In the genomic region with DNA sequence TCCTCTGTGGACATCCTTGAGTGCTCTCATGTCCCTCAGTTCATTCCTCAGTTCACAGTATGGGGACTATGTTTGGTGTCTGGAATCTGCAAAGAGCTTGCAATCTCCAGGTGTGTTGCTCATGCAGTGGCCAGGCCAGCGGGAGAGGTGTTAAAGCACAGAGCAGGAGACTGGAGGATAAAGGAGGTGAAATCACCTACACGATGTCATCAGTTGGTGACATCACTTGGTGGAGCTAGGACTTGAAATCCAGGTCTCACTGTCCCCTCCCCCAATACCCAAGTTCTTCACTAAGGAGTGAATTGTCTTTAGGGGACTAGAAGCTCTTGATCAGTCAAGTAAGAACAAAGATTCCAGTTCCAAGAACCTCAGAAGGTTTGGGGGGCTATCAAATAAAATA, we compare ENCODE assay signal across 17 cellular contexts.
DNase-seq lines count a peak whose midpoint lies in the region; ATAC-seq, FAIRE-seq and TF ChIP-seq lines count a peak whose summit lies in the region.
"Had no signal": no experiment of that assay in that cellular context is flagged by ENCODE, and none has a peak within 500 bp of the region (broad histone marks: within the 10 kb centered on the region; RNA-seq: fewer than 3 reads in every experiment).

No MANE protein-coding gene starts in this region.

- no peaks in the 10 kb centered on the region for H4K20me1 ChIP-seq in HepG2 (ENCODE audit: insufficient read depth, low read length)

- CTCF ChIA-PET in HepG2 (lab: Yijun Ruan, JAX; ENCODE audit: low intra/inter-chr PET ratio, low total read pairs) = no interaction called here
- CTCF ChIA-PET in HEK293 (lab: Yijun Ruan, JAX) = interaction anchor here (0.6 to 1.0 kb wide), 3 partner anchors 19 to 128 kb away, joined by 3 to 4 read pairs (median 3); no protein-coding TSS in a partner anchor

- FAIRE-seq in HepG2 (lab: Jason Lieb, UNC) = no peak
- FAIRE-seq: GM12878, GM19239 had no signal

- WGBS in HepG2 (ENCODE audit: low lambda C conversion rate) = 5% methylated on average over 2 of the region's 2 CpGs
- WGBS in right lobe of liver (ENCODE audit: insufficient coverage, low coverage, low lambda C conversion rate, missing lambda C conversion rate) = 86% methylated on average over 2 of the region's 2 CpGs

- no peak for TF ChIP-seq POLR2A in HepG2 (IDR thresholded peaks at IDR 0.05; ENCODE audit: insufficient read depth in 1 of 2, low read depth in 2 of 2, low read length in 2 of 2)
- TF ChIP-seq POLR2A in right lobe of liver (IDR thresholded peaks at IDR 0.05) = no peak
- TF ChIP-seq POLR2A in vagina (IDR thresholded peaks at IDR 0.05) = no peak

- TF ChIP-seq EP300 in HepG2 (IDR thresholded peaks at IDR 0.05; ENCODE audit: low read depth in 2 of 2, low read length in 2 of 2) (no peak), HepG2 (CRISPR knock-in tag; IDR thresholded peaks at IDR 0.05; ENCODE audit: borderline replicate concordance) (no peak)

- H3K9me3 ChIP-seq in HepG2 (ENCODE audit: low read length) (no peaks in the 10 kb centered on the region), right lobe of liver (no peaks in the 10 kb centered on the region), HEK293 (ENCODE audit: control insufficient read depth, insufficient read depth, low read depth, low read length) (no peaks in the 10 kb centered on the region), vagina (no peaks in the 10 kb centered on the region)
- H3K9me3 ChIP-seq: BE2C, HAP-1 had no signal

- no peak overlapping the region for H2AFZ ChIP-seq in HepG2 (ENCODE audit: low read length)
- H2AFZ ChIP-seq: GM23248 had no signal

- peaks cover 3 to 49% of the 10 kb centered on the region in 2 experiments; a peak in 3 of 5 replicates for H3K27me3 ChIP-seq in HepG2 (ENCODE audit: control insufficient read depth in 1 of 2, insufficient read depth in 2 of 2, low read length in 2 of 2)
- no peaks in the 10 kb centered on the region for H3K27me3 ChIP-seq in right lobe of liver
- H3K27me3 ChIP-seq in vagina = no peaks in the 10 kb centered on the region

- ATAC-seq in HepG2 (no peak), right lobe of liver (no peak), GM19351 (IDR thresholded peaks at IDR 0.05; ENCODE audit: unreplicated experiment) (no peak)
- ATAC-seq: GM12878 had no signal

- H3K27ac ChIP-seq in HepG2 (ENCODE audit: extremely low read length, insufficient read depth, low read length) (no peak overlapping the region), right lobe of liver (no peak overlapping the region), HEK293 (ENCODE audit: extremely low read depth, low read depth, low read length) (no peak overlapping the region), vagina (no peak overlapping the region)
- H3K27ac ChIP-seq: GM23248, HL-60 had no signal

- H3K79me2 ChIP-seq in HepG2 (ENCODE audit: insufficient read depth, low read length) = no peaks in the 10 kb centered on the region

- H3K4me3 ChIP-seq in HepG2 (replicated peaks in 1 of 3; ENCODE audit: insufficient read depth in 1 of 3, low read depth in 2 of 3, low read length in 3 of 3) (no peak overlapping the region), right lobe of liver (no peak overlapping the region), HEK293 (ENCODE audit: low read depth, low read length) (no peak overlapping the region), vagina (no peak overlapping the region)
- H3K4me3 ChIP-seq: GM12878, GM23248, HAP-1 had no signal

- intact Hi-C loops in HepG2 (cut with micrococcal nuclease; ENCODE audit: unreplicated experiment) (no loop called here), right lobe of liver (cut with DNase I) (no loop called here), vagina (cut with DNase I) (no loop called here)

- POLR2A ChIA-PET in HepG2 (lab: Yijun Ruan, JAX) (no interaction called here), HEK293 (lab: Yijun Ruan, JAX) (no interaction called here)

- H3K4me1 ChIP-seq in HepG2 (ENCODE audit: insufficient read depth, low read length) (peaks cover 10% of the 10 kb centered on the region; the same call in 1 of the 2 replicates), right lobe of liver (peaks cover 0 to 8% (median 2%) of the 10 kb centered on the region in 4 donors), HEK293 (ENCODE audit: control insufficient read depth, insufficient read depth, low read length) (no peaks in the 10 kb centered on the region), vagina (peaks cover 6% of the 10 kb centered on the region)
- H3K4me1 ChIP-seq: BE2C, HAP-1 had no signal

- H3K36me3 ChIP-seq in HepG2 (replicated peaks in 1 of 2; ENCODE audit: control insufficient read depth in 1 of 2, insufficient read depth in 2 of 2, low read length in 2 of 2) (no peaks in the 10 kb centered on the region), right lobe of liver (no peaks in the 10 kb centered on the region), HEK293 (ENCODE audit: control insufficient read depth in 2 of 2, insufficient read depth in 1 of 2, low read length in 2 of 2) (no peaks in the 10 kb centered on the region), vagina (no peaks in the 10 kb centered on the region)
- H3K36me3 ChIP-seq: BE2C, HAP-1 had no signal

- in situ Hi-C loops in HepG2 (cut with HindIII; ENCODE audit: extremely low pct_ligation_motif_present, low pct_unique_long_range_greater_than_20kb) = no loop called here

- no peak overlapping the region for H3K9ac ChIP-seq in HepG2 (ENCODE audit: insufficient read depth, low read depth, low read length)
- H3K9ac ChIP-seq: GM23248 had no signal

- TF ChIP-seq CTCF in HepG2 (CRISPR knock-in tag; IDR thresholded peaks at IDR 0.05) (no peak), right lobe of liver (IDR thresholded peaks at IDR 0.05) (no peak), HEK293 (tag by site-specific recombination; IDR thresholded peaks at IDR 0.05) (no peak), vagina (IDR thresholded peaks at IDR 0.05) (no peak)

- no TSS peak for BruUV-seq in HepG2 (replicated peaks; lab: Mats Ljungman, UMichigan)

- no peak for TF ChIP-seq RAD21 in HepG2 (CRISPR knock-in tag; IDR thresholded peaks at IDR 0.05)

- H3K4me2 ChIP-seq in HepG2 (ENCODE audit: low read depth, low read length) = no peak overlapping the region

- DNase-seq in HepG2 (ENCODE audit: low spot score) (no peak), right lobe of liver (no peak), kidney tubule cell (ENCODE audit: low spot score) (peak; percentile 13), vagina (ENCODE audit: extremely low spot score in 2 of 2) (no peak)
- DNase-seq: BE2C; CD4-positive, alpha-beta memory T cell; DMS153; DND-41; EL; GM23248; KG1 had no signal

TF ChIP-seq in HepG2, 621 proteins besides CTCF, POLR2A, EP300 and RAD21:
- TF ChIP-seq ZNF724P (CRISPR knock-in tag; IDR thresholded peaks at IDR 0.05; ENCODE audit: borderline replicate concordance) (no peak), CREB1 (IDR thresholded peaks at IDR 0.05) (peak; percentile 25; the same call in 1 of the 2 replicates), CREB1 (CRISPR knock-in tag; IDR thresholded peaks at IDR 0.05) (no peak)
TF ChIP-seq in HepG2: peak in this region for 1.

TF ChIP-seq in HEK293, 187 proteins besides CTCF, POLR2A, EP300 and RAD21:
- TF ChIP-seq, protein P1, sequence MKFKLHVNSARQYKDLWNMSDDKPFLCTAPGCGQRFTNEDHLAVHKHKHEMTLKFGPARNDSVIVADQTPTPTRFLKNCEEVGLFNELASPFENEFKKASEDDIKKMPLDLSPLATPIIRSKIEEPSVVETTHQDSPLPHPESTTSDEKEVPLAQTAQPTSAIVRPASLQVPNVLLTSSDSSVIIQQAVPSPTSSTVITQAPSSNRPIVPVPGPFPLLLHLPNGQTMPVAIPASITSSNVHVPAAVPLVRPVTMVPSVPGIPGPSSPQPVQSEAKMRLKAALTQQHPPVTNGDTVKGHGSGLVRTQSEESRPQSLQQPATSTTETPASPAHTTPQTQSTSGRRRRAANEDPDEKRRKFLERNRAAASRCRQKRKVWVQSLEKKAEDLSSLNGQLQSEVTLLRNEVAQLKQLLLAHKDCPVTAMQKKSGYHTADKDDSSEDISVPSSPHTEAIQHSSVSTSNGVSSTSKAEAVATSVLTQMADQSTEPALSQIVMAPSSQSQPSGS (tag by site-specific recombination; IDR thresholded peaks at IDR 0.05; ENCODE audit: low read depth) = peak; percentile 28; the same call in 1 of the 2 replicates
- TF ChIP-seq ZNF501 (tag by site-specific recombination; IDR thresholded peaks at IDR 0.05) (no peak), ZIC2 (tag by site-specific recombination; IDR thresholded peaks at IDR 0.05) (no peak), ZNF521 (tag by site-specific recombination; IDR thresholded peaks at IDR 0.05) (no peak), HOXA7 (CRISPR knock-in tag; IDR thresholded peaks at IDR 0.05; ENCODE audit: borderline replicate concordance) (no peak), GLIS2 (tag by site-specific recombination; IDR thresholded peaks at IDR 0.05) (no peak), EGR2 (tag by site-specific recombination; IDR thresholded peaks at IDR 0.05; ENCODE audit: low read depth) (no peak), ZNF629 (tag by site-specific recombination; IDR thresholded peaks at IDR 0.05) (peak; percentile 52), SETDB1 (IDR thresholded peaks at IDR 0.05; ENCODE audit: insufficient read length, low read length) (no peak), ZNF133 (tag by site-specific recombination; IDR thresholded peaks at IDR 0.05) (no peak)
